8 cellular contexts compared by ENCODE assay signal in genomic region chr5:126972062-126972895, GRCh38. TPM values are rescaled to one million over a fixed set of nuclear protein-coding genes. Genes with fewer than 3 reads are reported as not detected.
A peak's percentile ranks its signal among the peaks of the same experiment; 100 is the strongest.
DNase-seq lines count a peak whose midpoint lies in the region; ATAC-seq and TF ChIP-seq lines count a peak whose summit lies in the region.

No MANE protein-coding gene starts in this region.

- H3K4me3 Mint-ChIP-seq in endothelial cell (ENCODE audit: unreplicated experiment), result no peak overlapping the region
- H3K4me3 Mint-ChIP-seq in osteocyte (ENCODE audit: unreplicated experiment), result no peak overlapping the region

- H3K27ac ChIP-seq in BLaER1, result peak overlapping the region; percentile 84

- peaks cover 12% of the 10 kb centered on the region; the same call in 1 of the 2 replicates for H3K9me3 ChIP-seq in BLaER1

- peak overlapping the region; percentile 64 for H3K9ac ChIP-seq in BLaER1

- CTCF ChIA-PET in HEK293T (lab: Yijun Ruan, JAX), result interaction anchor here (0.7 kb wide), 1 partner anchor 1479 kb away, joined by 10 read pairs; no protein-coding TSS in a partner anchor

- TF ChIP-seq CTCF in endothelial cell (IDR thresholded peaks at IDR 0.05; ENCODE audit: unreplicated experiment) (no peak), osteocyte (IDR thresholded peaks at IDR 0.05) (no peak)

- H3K4me2 ChIP-seq in BLaER1, result peak overlapping the region; percentile 75

- H3K27ac Mint-ChIP-seq in endothelial cell (ENCODE audit: unreplicated experiment), result peak overlapping the region; percentile 97
- H3K27ac Mint-ChIP-seq in osteocyte (ENCODE audit: unreplicated experiment), result no peak overlapping the region

- no peaks in the 10 kb centered on the region for H3K27me3 ChIP-seq in BLaER1

- 0 out of 2 replicates have a peak, but pooled peaks cover 5% of the 10 kb centered on the region for H3K36me3 ChIP-seq in BLaER1

- H4K20me1 ChIP-seq in BLaER1, result peaks cover 10% of the 10 kb centered on the region; the same call in 1 of the 2 replicates

- TF ChIP-seq POLR2A in Raji (IDR thresholded peaks at IDR 0.05; ENCODE audit: insufficient read depth, low read depth, low read length), result peak; percentile 45; the same call in 1 of the 2 replicates

- H3K36me3 Mint-ChIP-seq in endothelial cell (ENCODE audit: low read depth, unreplicated experiment) (peaks cover 11% of the 10 kb centered on the region), osteocyte (ENCODE audit: unreplicated experiment) (peaks cover 6% of the 10 kb centered on the region)

- ATAC-seq in GM18873 (IDR thresholded peaks at IDR 0.05; ENCODE audit: low FRiP score, unreplicated experiment), result peak; percentile 72
- peak; percentile 72 for ATAC-seq in HG03066 (IDR thresholded peaks at IDR 0.05; ENCODE audit: low read depth, unreplicated experiment)

- H3K27me3 Mint-ChIP-seq in endothelial cell (ENCODE audit: unreplicated experiment) (peaks cover 3% of the 10 kb centered on the region), osteocyte (ENCODE audit: unreplicated experiment) (no peaks in the 10 kb centered on the region)

- peaks cover 51% of the 10 kb centered on the region for H3K4me1 Mint-ChIP-seq in endothelial cell (ENCODE audit: unreplicated experiment)
- peaks cover 23% of the 10 kb centered on the region for H3K4me1 Mint-ChIP-seq in osteocyte (ENCODE audit: unreplicated experiment)

- H3K9me3 Mint-ChIP-seq in endothelial cell (ENCODE audit: unreplicated experiment) (no peaks in the 10 kb centered on the region), osteocyte (ENCODE audit: unreplicated experiment) (no peaks in the 10 kb centered on the region)

- peak overlapping the region; percentile 65 for H3K4me3 ChIP-seq in BLaER1

- H3K4me1 ChIP-seq in BLaER1, result peaks cover 100% of the 10 kb centered on the region

- POLR2A ChIA-PET in HEK293T (lab: Yijun Ruan, JAX), result no interaction called here

- DNase-seq in endothelial cell (ENCODE audit: low spot score) (no peak), HEK293T (ENCODE audit: extremely low spot score) (no peak), osteocyte (ENCODE audit: extremely low spot score, unreplicated experiment) (no peak), D341Med (ENCODE audit: low spot score) (no peak)

TF ChIP-seq in HEK293T, 16 proteins besides CTCF, POLR2A, EP300 and RAD21:
- TF ChIP-seq ARNT (IDR thresholded peaks at IDR 0.05) (no peak), ZNF384 (IDR thresholded peaks at IDR 0.05) (no peak), NFRKB (IDR thresholded peaks at IDR 0.05) (no peak), ELF4 (IDR thresholded peaks at IDR 0.05) (no peak), LEF1 (IDR thresholded peaks at IDR 0.05; ENCODE audit: borderline replicate concordance) (no peak), FOXK2 (IDR thresholded peaks at IDR 0.05) (no peak), FOXM1 (IDR thresholded peaks at IDR 0.05; ENCODE audit: borderline replicate concordance) (no peak), SP1 (IDR thresholded peaks at IDR 0.05) (no peak), L3MBTL2 (conservative IDR thresholded peaks at IDR 0.05) (no peak), BHLHE40 (IDR thresholded peaks at IDR 0.05; ENCODE audit: borderline replicate concordance) (no peak), HDGF (IDR thresholded peaks at IDR 0.05; ENCODE audit: borderline replicate concordance) (no peak), FOXA1 (IDR thresholded peaks at IDR 0.05) (no peak), PKNOX1 (IDR thresholded peaks at IDR 0.05) (no peak), CTBP1 (IDR thresholded peaks at IDR 0.05; ENCODE audit: borderline replicate concordance) (no peak), SUZ12 (IDR thresholded peaks at IDR 0.05) (no peak), TARDBP (IDR thresholded peaks at IDR 0.05) (no peak)

RNA-seq across cellular contexts. Expression of gene MARCHF3, which starts 58.1 kb away (rescaled TPM):
- total RNA-seq in endothelial cell (ENCODE audit: unreplicated experiment) (47.9 TPM), osteocyte (33.5 and 34.5 TPM in 2 replicates)
